Comparison of ENCODE assay signal across 10 cellular contexts in the genomic region with DNA sequence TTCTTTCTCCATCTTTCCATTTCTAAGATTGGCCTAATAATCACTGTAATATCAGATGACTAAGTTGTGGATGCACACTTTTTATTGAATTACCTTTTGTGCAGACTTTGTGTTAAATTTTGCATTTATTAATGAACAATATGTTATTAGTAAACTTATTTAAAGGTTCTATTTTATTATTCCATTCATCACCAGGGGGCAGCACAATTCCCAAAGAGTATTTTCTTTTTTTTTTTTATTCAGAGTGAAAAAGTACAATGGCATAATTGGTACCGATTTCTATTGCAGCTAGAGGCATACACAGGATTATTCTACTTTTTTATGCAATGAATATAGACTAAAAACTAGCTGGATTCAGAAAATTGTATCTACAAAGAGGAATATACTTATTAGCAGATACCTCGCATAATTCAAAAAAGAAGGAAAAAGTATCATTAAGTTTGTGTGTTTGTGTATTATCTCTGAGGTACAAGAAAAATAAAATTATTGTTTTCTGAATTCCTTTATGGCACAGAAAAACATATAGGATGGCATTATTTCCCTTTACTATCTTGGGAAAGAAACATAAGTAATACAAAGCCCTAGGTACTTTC.
DNase-seq lines count a peak whose midpoint lies in the region; ATAC-seq, FAIRE-seq and TF ChIP-seq lines count a peak whose summit lies in the region.
"Had no signal": no experiment of that assay in that cellular context is flagged by ENCODE, and none has a peak within 500 bp of the region (broad histone marks: within the 10 kb centered on the region; RNA-seq: fewer than 3 reads in every experiment).

No MANE protein-coding gene starts in this region.

- H3K9ac ChIP-seq in keratinocyte (ENCODE audit: control insufficient read depth, extremely low read depth, insufficient read depth, low read length) = no peak overlapping the region

- dilution Hi-C loops in keratinocyte (cut with MboI; ENCODE audit: extremely low pct_ligation_motif_present, low sequenced_read_pairs) = no loop called here

- no peaks in the 10 kb centered on the region for H3K79me2 ChIP-seq in keratinocyte (ENCODE audit: control insufficient read depth, insufficient read depth, low read length)

- in situ Hi-C loops in gastrocnemius medialis (cut with MboI; ENCODE audit: low sequenced_read_pairs in 4 of 4) = no loop called here

- H3K36me3 ChIP-seq in A673 (ENCODE audit: insufficient read depth, low read length, poor library complexity, severe bottlenecking) (no peaks in the 10 kb centered on the region), keratinocyte (ENCODE audit: control insufficient read depth in 2 of 2, extremely low read depth in 1 of 2, insufficient read depth in 2 of 2, low read length in 2 of 2) (no peaks in the 10 kb centered on the region), gastrocnemius medialis (no peaks in the 10 kb centered on the region)

- no peak overlapping the region for H2AFZ ChIP-seq in keratinocyte (ENCODE audit: control insufficient read depth, low read length)

- TF ChIP-seq CTCF in A673 (conservative IDR thresholded peaks at IDR 0.05; ENCODE audit: low read depth, low read length) (peak; percentile 70), GM12873 (IDR thresholded peaks at IDR 0.05; ENCODE audit: insufficient read depth, low read depth, low read length, missing control alignments) (peak; percentile 14), keratinocyte (optimal IDR thresholded peaks at IDR 0.05 in 1 of 3, IDR thresholded peaks at IDR 0.05 in 1 of 3, conservative IDR thresholded peaks at IDR 0.05 in 1 of 3; ENCODE audit: extremely low read depth in 1 of 3, insufficient read depth in 2 of 3, low read length in 3 of 3) (peak in 2 of 3 experiments; percentile 10 to 18), gastrocnemius medialis (IDR thresholded peaks at IDR 0.05 in 4 of 5, conservative IDR thresholded peaks at IDR 0.05 in 1 of 5) (peak in 2 of 5 experiments; percentile 3 to 44)

- intact Hi-C loops in A673 (cut with micrococcal nuclease; ENCODE audit: unreplicated experiment) (loop anchor here (10.0 kb wide), 1 partner anchor 143 kb away; no protein-coding TSS in a partner anchor), gastrocnemius medialis (cut with DNase I; ENCODE audit: low total_unique reads) (no loop called here)

- H3K27ac ChIP-seq in A673 (ENCODE audit: low read depth, low read length, poor library complexity, severe bottlenecking) = no peak overlapping the region
- H3K27ac ChIP-seq in keratinocyte (ENCODE audit: control insufficient read depth, insufficient read depth, low read length) = no peak overlapping the region
- no peak overlapping the region for H3K27ac ChIP-seq in gastrocnemius medialis

- no peaks in the 10 kb centered on the region for H3K9me1 ChIP-seq in keratinocyte (ENCODE audit: control insufficient read depth, extremely low read depth, insufficient read depth, low read length)

- BruUV-seq in A673 (replicated peaks; lab: Mats Ljungman, UMichigan) = no TSS peak

- no peak overlapping the region for H3K4me2 ChIP-seq in keratinocyte (ENCODE audit: control insufficient read depth, extremely low read depth, insufficient read depth, low read depth, low read length)

- no peak for ATAC-seq in gastrocnemius medialis
- no peak for ATAC-seq in GM21723 (IDR thresholded peaks at IDR 0.05; ENCODE audit: unreplicated experiment)

- CTCF ChIA-PET in A673 (lab: Charles Lee) = interaction anchor here (0.7 kb wide), 1 partner anchor 376 kb away, joined by 3 read pairs; no protein-coding TSS in a partner anchor

- H4K20me1 ChIP-seq in keratinocyte (ENCODE audit: control insufficient read depth, extremely low read depth, insufficient read depth, low read length) = no peaks in the 10 kb centered on the region

- POLR2A ChIA-PET in A673 (lab: Charles Lee; ENCODE audit: low non-redundant PET) = no interaction called here

- TF ChIP-seq POLR2A in gastrocnemius medialis (IDR thresholded peaks at IDR 0.05) = no peak

- H3K4me1 ChIP-seq in A673 (ENCODE audit: insufficient read depth, low read length, poor library complexity, severe bottlenecking) = no peaks in the 10 kb centered on the region
- no peaks in the 10 kb centered on the region for H3K4me1 ChIP-seq in keratinocyte (ENCODE audit: control insufficient read depth, extremely low read depth, insufficient read depth, low read length)
- no peaks in the 10 kb centered on the region for H3K4me1 ChIP-seq in gastrocnemius medialis

- DNase-seq in A673 (ENCODE audit: low spot score) = peak; percentile 56
- no peak for DNase-seq in keratinocyte (ENCODE audit: low read depth, low spot score)
- no peak for DNase-seq in stimulated activated CD8-positive, alpha-beta memory T cell treated with anti-CD3 and anti-CD28 coated beads, Interleukin-4, amount 100 ng/mL, for 48 hours
- DNase-seq in NCI-H2081 treated with DMSO at 0.1 percent for 48 hours (lab: John Stamatoyannopoulos, UW) = no peak
- DNase-seq in gastrocnemius medialis = no peak
- DNase-seq: activated B cell treated with CpG ODN at 0.5 μM for 24 hours had no signal

- H3K27me3 ChIP-seq in A673 (replicated peaks; ENCODE audit: insufficient read depth, low read depth, low read length, poor library complexity) (no peaks in the 10 kb centered on the region), keratinocyte (ENCODE audit: control insufficient read depth, extremely low read depth, insufficient read depth, low read length) (no peaks in the 10 kb centered on the region), gastrocnemius medialis (no peaks in the 10 kb centered on the region)

- H3K4me3 ChIP-seq in A673 (ENCODE audit: low read depth, low read length, poor library complexity, severe bottlenecking) = no peak overlapping the region
- no peak overlapping the region for H3K4me3 ChIP-seq in keratinocyte (ENCODE audit: control insufficient read depth in 2 of 3, extremely low read depth in 1 of 3, insufficient read depth in 2 of 3, low read depth in 1 of 3, low read length in 3 of 3)
- no peak overlapping the region for H3K4me3 ChIP-seq in gastrocnemius medialis

- FAIRE-seq in TTC549 (lab: Jason Lieb, UNC) (peak; percentile 56), keratinocyte (lab: Jason Lieb, UNC) (no peak)
- FAIRE-seq: bronchial epithelial cell had no signal

- peaks cover 5% of the 10 kb centered on the region for H3K9me3 ChIP-seq in A673 (ENCODE audit: low read depth, low read length, poor library complexity, severe bottlenecking)
- no peaks in the 10 kb centered on the region for H3K9me3 ChIP-seq in keratinocyte (ENCODE audit: control insufficient read depth, low read depth, low read length)
- H3K9me3 ChIP-seq in gastrocnemius medialis = no peaks in the 10 kb centered on the region
